In genomic region chr1:64895500-64895899, GRCh38 we compare ENCODE assay signal across 10 cellular contexts.
DNase-seq lines count a peak whose midpoint lies in the region; ATAC-seq, FAIRE-seq and TF ChIP-seq lines count a peak whose summit lies in the region.
"Had no signal": no experiment of that assay in that cellular context is flagged by ENCODE, and none has a peak within 500 bp of the region (broad histone marks: within the 10 kb centered on the region; RNA-seq: fewer than 3 reads in every experiment).

No MANE protein-coding gene starts in this region.

- H3K4me3 Mint-ChIP-seq in endothelial cell (ENCODE audit: unreplicated experiment), result no peak overlapping the region

- no peak for TF ChIP-seq CTCF in endothelial cell (IDR thresholded peaks at IDR 0.05; ENCODE audit: unreplicated experiment)
- no peak for TF ChIP-seq CTCF in esophagus squamous epithelium (IDR thresholded peaks at IDR 0.05)
- TF ChIP-seq CTCF in foreskin fibroblast (IDR thresholded peaks at IDR 0.05; ENCODE audit: low read depth, low read length), result no peak
- no peak for TF ChIP-seq CTCF in lower leg skin (IDR thresholded peaks at IDR 0.05)

- intact Hi-C loops in esophagus squamous epithelium (cut with DNase I) (no loop called here), lower leg skin (cut with DNase I; ENCODE audit: low total_unique reads) (no loop called here)

- DNase-seq in GM18507 (ENCODE audit: extremely low spot score, insufficient read length, low read depth) (peak; percentile 15), endothelial cell (ENCODE audit: low spot score) (no peak), anterior cingulate cortex (lab: John Stamatoyannopoulos, UW) (no peak), esophagus squamous epithelium (lab: John Stamatoyannopoulos, UW) (no peak), foreskin fibroblast (no peak), lower leg skin (ENCODE audit: low spot score in 2 of 2) (no peak)
- DNase-seq: amygdala had no signal

- H3K27me3 ChIP-seq in esophagus squamous epithelium, result no peaks in the 10 kb centered on the region

- peaks cover 17 to 92% (median 59%) of the 10 kb centered on the region in 3 donors for H3K4me1 ChIP-seq in esophagus squamous epithelium

- H3K27ac ChIP-seq in esophagus squamous epithelium, result no peak overlapping the region

- FAIRE-seq in GM18507 (lab: Jason Lieb, UNC), result peak; percentile 54
- FAIRE-seq: keratinocyte had no signal

- 76 to 79% methylated on average over 2 of the region's 2 CpGs for WGBS in esophagus squamous epithelium, 2 donors
- 82 to 89% methylated on average over 2 of the region's 2 CpGs for WGBS in lower leg skin, 2 donors

- H3K27me3 Mint-ChIP-seq in endothelial cell (ENCODE audit: unreplicated experiment), result peaks cover 2% of the 10 kb centered on the region

- H3K36me3 Mint-ChIP-seq in endothelial cell (ENCODE audit: low read depth, unreplicated experiment), result peaks cover 4% of the 10 kb centered on the region

- H3K9me3 Mint-ChIP-seq in endothelial cell (ENCODE audit: unreplicated experiment), result no peaks in the 10 kb centered on the region

- H3K4me3 ChIP-seq in esophagus squamous epithelium (no peak overlapping the region), foreskin fibroblast (ENCODE audit: low read depth in 1 of 2, low read length in 2 of 2) (no peak overlapping the region), lower leg skin (ENCODE audit: low read depth, poor library complexity, severe bottlenecking) (no peak overlapping the region)

- no peaks in the 10 kb centered on the region for H3K36me3 ChIP-seq in esophagus squamous epithelium

- ATAC-seq in GM21529 (IDR thresholded peaks at IDR 0.05; ENCODE audit: unreplicated experiment), result peak; percentile 71
- peak; percentile 75 for ATAC-seq in HG03521 (IDR thresholded peaks at IDR 0.05; ENCODE audit: unreplicated experiment)

- no peaks in the 10 kb centered on the region for H3K9me3 ChIP-seq in esophagus squamous epithelium

- TF ChIP-seq POLR2A in esophagus squamous epithelium (IDR thresholded peaks at IDR 0.05) (no peak), lower leg skin (IDR thresholded peaks at IDR 0.05) (no peak)

- H3K4me1 Mint-ChIP-seq in endothelial cell (ENCODE audit: unreplicated experiment), result peaks cover 77% of the 10 kb centered on the region

- H3K27ac Mint-ChIP-seq in endothelial cell (ENCODE audit: unreplicated experiment), result peak overlapping the region; percentile 45
